In genomic region chr20:24956001-24956761, GRCh38 we compare ENCODE assay signal across 20 cellular contexts. TPM values are rescaled to one million over a fixed set of nuclear protein-coding genes. Genes with fewer than 3 reads are reported as not detected.
DNase-seq lines count a peak whose midpoint lies in the region; ATAC-seq, FAIRE-seq and TF ChIP-seq lines count a peak whose summit lies in the region.
"Had no signal": no experiment of that assay in that cellular context is flagged by ENCODE, and none has a peak within 500 bp of the region (broad histone marks: within the 10 kb centered on the region; RNA-seq: fewer than 3 reads in every experiment).

No MANE protein-coding gene starts in this region.

- TF ChIP-seq RAD21 in HepG2 (CRISPR knock-in tag; IDR thresholded peaks at IDR 0.05), result no peak

- in situ Hi-C loops in HepG2 (cut with HindIII; ENCODE audit: extremely low pct_ligation_motif_present, low pct_unique_long_range_greater_than_20kb), result no loop called here

- H3K4me3 ChIP-seq in HepG2 (replicated peaks in 1 of 3; ENCODE audit: insufficient read depth in 1 of 3, low read depth in 2 of 3, low read length in 3 of 3), result no peak overlapping the region
- H3K4me3 ChIP-seq in right lobe of liver, result no peak overlapping the region
- no peak overlapping the region for H3K4me3 ChIP-seq in lower lobe of right lung
- no peak overlapping the region for H3K4me3 ChIP-seq in vagina
- H3K4me3 ChIP-seq: hepatocyte, testis had no signal

- H3K36me3 ChIP-seq in HepG2 (replicated peaks in 1 of 2; ENCODE audit: control insufficient read depth in 1 of 2, insufficient read depth in 2 of 2, low read length in 2 of 2), result peaks cover 11 to 17% of the 10 kb centered on the region in 2 experiments; a peak in 4 of 5 replicates
- peaks cover 0 to 37% (median 17%) of the 10 kb centered on the region in 4 donors for H3K36me3 ChIP-seq in right lobe of liver
- H3K36me3 ChIP-seq in lower lobe of right lung, result peaks cover 43% of the 10 kb centered on the region
- peaks cover 0 to 16% of the 10 kb centered on the region in 2 donors for H3K36me3 ChIP-seq in vagina

- TF ChIP-seq EP300 in HepG2 (IDR thresholded peaks at IDR 0.05; ENCODE audit: low read depth in 2 of 2, low read length in 2 of 2) (no peak), HepG2 (CRISPR knock-in tag; IDR thresholded peaks at IDR 0.05; ENCODE audit: borderline replicate concordance) (no peak)

- no peaks in the 10 kb centered on the region for H3K9me3 Mint-ChIP-seq in activated CD8-positive, alpha-beta memory T cell treated with anti-CD3 and anti-CD28 coated beads, Interleukin-2, amount 10 ng/mL, durations not matched to agents 7 days and 5 days (ENCODE audit: low read depth)
- H3K9me3 Mint-ChIP-seq: activated B cell treated with CpG ODN at 0.5 μM for 24 hours had no signal

- intact Hi-C loops in HepG2 (cut with micrococcal nuclease; ENCODE audit: unreplicated experiment), result no loop called here
- intact Hi-C loops in right lobe of liver (cut with DNase I), result no loop called here
- intact Hi-C loops in lower lobe of right lung (cut with DNase I), result no loop called here
- intact Hi-C loops in vagina (cut with DNase I), result no loop called here

- DNase-seq in HepG2 (ENCODE audit: low spot score) (no peak), right lobe of liver (no peak), lower lobe of right lung (peak; percentile 29), vagina (ENCODE audit: extremely low spot score in 2 of 2) (peak; percentile 82 to 85), globus pallidus (ENCODE audit: low spot score) (no peak), cortex of kidney (lab: John Stamatoyannopoulos, UW) (no peak)
- peak; percentile 34 for DNase-seq in activated CD8-positive, alpha-beta memory T cell treated with anti-CD3 and anti-CD28 coated beads, Interleukin-2, amount 10 ng/mL, durations not matched to agents 7 days and 5 days
- DNase-seq: activated B cell treated with CpG ODN at 0.5 μM for 24 hours; activated T-cell treated with anti-CD3 and anti-CD28 coated beads, Interleukin-2, amount 50 U/mL, for 1 hour; Calu3; central memory CD4-positive, alpha-beta T cell; kidney; midbrain; NCI-H1930; NCI-H510A; Right ventricle myocardium superior; testis had no signal

- H3K4me1 ChIP-seq in HepG2 (ENCODE audit: insufficient read depth, low read length) (0 out of 2 replicates have a peak, but pooled peaks cover 5% of the 10 kb centered on the region), right lobe of liver (peaks cover 0 to 26% (median 0%) of the 10 kb centered on the region in 4 donors), lower lobe of right lung (peaks cover 5% of the 10 kb centered on the region), vagina (no peaks in the 10 kb centered on the region)
- H3K4me1 ChIP-seq: testis had no signal

- no peaks in the 10 kb centered on the region for H3K27me3 Mint-ChIP-seq in activated CD8-positive, alpha-beta memory T cell treated with anti-CD3 and anti-CD28 coated beads, Interleukin-2, amount 10 ng/mL, durations not matched to agents 7 days and 5 days
- H3K27me3 Mint-ChIP-seq: activated B cell treated with CpG ODN at 0.5 μM for 24 hours had no signal

- POLR2A ChIA-PET in HepG2 (lab: Yijun Ruan, JAX), result no interaction called here

- no peak overlapping the region for H3K4me3 Mint-ChIP-seq in activated CD8-positive, alpha-beta memory T cell treated with anti-CD3 and anti-CD28 coated beads, Interleukin-2, amount 10 ng/mL, durations not matched to agents 7 days and 5 days
- H3K4me3 Mint-ChIP-seq: activated B cell treated with CpG ODN at 0.5 μM for 24 hours had no signal

- no peak overlapping the region for H3K27ac ChIP-seq in HepG2 (ENCODE audit: extremely low read length, insufficient read depth, low read length)
- H3K27ac ChIP-seq in right lobe of liver, result no peak overlapping the region
- H3K27ac ChIP-seq in lower lobe of right lung, result no peak overlapping the region
- H3K27ac ChIP-seq in vagina, result no peak overlapping the region
- H3K27ac ChIP-seq: hepatocyte, testis had no signal

- no peak overlapping the region; the same call in 1 of the 2 replicates for H3K9ac ChIP-seq in HepG2 (ENCODE audit: insufficient read depth, low read depth, low read length)

- ATAC-seq in HepG2, result no peak
- no peak for ATAC-seq in right lobe of liver
- no peak for ATAC-seq in activated CD8-positive, alpha-beta memory T cell treated with anti-CD3 and anti-CD28 coated beads, Interleukin-2, amount 10 ng/mL, durations not matched to agents 7 days and 5 days
- no peak for ATAC-seq in lower lobe of right lung
- no peak for ATAC-seq in activated CD4-positive, CD25-positive, alpha-beta regulatory T cell treated with anti-CD3 and anti-CD28 coated beads, Interleukin-2, amount 50 U/mL, for 24 hours

- H3K4me2 ChIP-seq in HepG2 (ENCODE audit: low read depth, low read length), result no peak overlapping the region
- H3K4me2 ChIP-seq: hepatocyte had no signal

- H2AFZ ChIP-seq in HepG2 (ENCODE audit: low read length), result no peak overlapping the region
- H2AFZ ChIP-seq: hepatocyte had no signal

- TF ChIP-seq CTCF in HepG2 (CRISPR knock-in tag; IDR thresholded peaks at IDR 0.05), result no peak
- TF ChIP-seq CTCF in right lobe of liver (IDR thresholded peaks at IDR 0.05), result no peak
- TF ChIP-seq CTCF in lower lobe of right lung (IDR thresholded peaks at IDR 0.05), result no peak
- TF ChIP-seq CTCF in vagina (IDR thresholded peaks at IDR 0.05), result no peak

- peak overlapping the region; percentile 86 for H3K27ac Mint-ChIP-seq in activated CD8-positive, alpha-beta memory T cell treated with anti-CD3 and anti-CD28 coated beads, Interleukin-2, amount 10 ng/mL, durations not matched to agents 7 days and 5 days
- H3K27ac Mint-ChIP-seq: activated B cell treated with CpG ODN at 0.5 μM for 24 hours had no signal

- H3K9me3 ChIP-seq in HepG2 (ENCODE audit: low read length) (no peaks in the 10 kb centered on the region), right lobe of liver (no peaks in the 10 kb centered on the region), lower lobe of right lung (no peaks in the 10 kb centered on the region), vagina (no peaks in the 10 kb centered on the region)
- H3K9me3 ChIP-seq: testis had no signal

- H4K20me1 ChIP-seq in HepG2 (ENCODE audit: insufficient read depth, low read length), result no peaks in the 10 kb centered on the region; the same call in 1 of the 2 replicates

- 93% methylated on average over 20 of the region's 20 CpGs for WGBS in HepG2 (ENCODE audit: low lambda C conversion rate)
- WGBS in right lobe of liver (ENCODE audit: insufficient coverage, low coverage, low lambda C conversion rate, missing lambda C conversion rate), result no CpG with 5 or more reads among the region's 20 CpGs

- FAIRE-seq in HepG2 (lab: Jason Lieb, UNC), result no peak
- FAIRE-seq: kidney had no signal

- CTCF ChIA-PET in HepG2 (lab: Yijun Ruan, JAX; ENCODE audit: low intra/inter-chr PET ratio, low total read pairs), result no interaction called here
- CTCF ChIA-PET in activated CD8-positive, alpha-beta memory T cell treated with anti-CD3 and anti-CD28 coated beads, Interleukin-2, amount 10 ng/mL, durations not matched to agents 7 days and 5 days (lab: Charles Lee), result interaction anchor here (0.7 to 3.5 kb wide), 3 partner anchors 10 to 818 kb away, joined by 3 to 39 read pairs (median 5); no protein-coding TSS in a partner anchor

- H3K4me1 Mint-ChIP-seq in activated CD8-positive, alpha-beta memory T cell treated with anti-CD3 and anti-CD28 coated beads, Interleukin-2, amount 10 ng/mL, durations not matched to agents 7 days and 5 days, result peaks cover 63% of the 10 kb centered on the region

- H3K79me2 ChIP-seq in HepG2 (ENCODE audit: insufficient read depth, low read length), result no peaks in the 10 kb centered on the region
- H3K79me2 ChIP-seq: hepatocyte had no signal

- no peaks in the 10 kb centered on the region; a peak in 1 of 5 replicates for H3K27me3 ChIP-seq in HepG2 (ENCODE audit: control insufficient read depth in 1 of 2, insufficient read depth in 2 of 2, low read length in 2 of 2)
- no peaks in the 10 kb centered on the region for H3K27me3 ChIP-seq in right lobe of liver
- no peaks in the 10 kb centered on the region for H3K27me3 ChIP-seq in lower lobe of right lung (ENCODE audit: low read depth)
- H3K27me3 ChIP-seq in vagina, result no peaks in the 10 kb centered on the region
- H3K27me3 ChIP-seq: hepatocyte, testis had no signal

- H3K36me3 Mint-ChIP-seq in activated CD8-positive, alpha-beta memory T cell treated with anti-CD3 and anti-CD28 coated beads, Interleukin-2, amount 10 ng/mL, durations not matched to agents 7 days and 5 days, result peaks cover 47% of the 10 kb centered on the region

- no peak for TF ChIP-seq POLR2A in HepG2 (IDR thresholded peaks at IDR 0.05; ENCODE audit: insufficient read depth in 1 of 2, low read depth in 2 of 2, low read length in 2 of 2)
- TF ChIP-seq POLR2A in right lobe of liver (IDR thresholded peaks at IDR 0.05), result no peak
- no peak for TF ChIP-seq POLR2A in vagina (IDR thresholded peaks at IDR 0.05)

- BruUV-seq in HepG2 (replicated peaks; lab: Mats Ljungman, UMichigan), result no TSS peak

RNA-seq across cellular contexts. Expression of gene CST7, which starts 7.1 kb away (rescaled TPM):
- total RNA-seq in HepG2 (2016; rRNA removed; fragmentation: Illumina TruSeq; extraction: Trizol), result not detected in 2 replicates
- not detected in 2 replicates for total RNA-seq in HepG2 (2016; cell fraction: cytosol; rRNA removed; fragmentation: Illumina TruSeq; extraction: Trizol; ENCODE audit: low read depth)
- not detected in 2 replicates for total RNA-seq in HepG2 (2016; cell fraction: insoluble cytoplasmic fraction; rRNA removed; fragmentation: Illumina TruSeq; extraction: Trizol)
- not detected in 2 replicates for total RNA-seq in HepG2 (2016; cell fraction: membrane; rRNA removed; fragmentation: Illumina TruSeq; extraction: Trizol)
- not detected in 2 replicates for total RNA-seq in HepG2 (2016; cell fraction: nucleus; rRNA removed; fragmentation: Illumina TruSeq; extraction: Trizol)
- not detected in 2 replicates for polyA plus RNA-seq in HepG2 (2011; rRNA removed)
- not detected in 2 replicates for polyA plus RNA-seq in HepG2 (2011; cell fraction: cytosol; rRNA removed)
- not detected in 2 replicates for polyA plus RNA-seq in HepG2 (2011; cell fraction: nucleus; rRNA removed)
- not detected in 2 replicates for polyA plus RNA-seq in HepG2 (2012)
- not detected in 2 replicates for polyA plus RNA-seq in HepG2 (2016; cell fraction: cytosol; fragmentation: Illumina TruSeq; extraction: Trizol; ENCODE audit: low read depth)
- polyA plus RNA-seq in HepG2 (2016; cell fraction: insoluble cytoplasmic fraction; fragmentation: Illumina TruSeq; extraction: Trizol; ENCODE audit: low read depth), result not detected in 2 replicates
- polyA plus RNA-seq in HepG2 (2016; cell fraction: membrane; fragmentation: Illumina TruSeq; extraction: Trizol; ENCODE audit: low read depth), result not detected in 2 replicates
- polyA plus RNA-seq in HepG2 (2016; cell fraction: nucleus; fragmentation: Illumina TruSeq; extraction: Trizol; ENCODE audit: insufficient read depth, low read depth), result not detected in 2 replicates
- polyA minus RNA-seq in HepG2 (2011; rRNA and poly(A)+ RNA removed; ENCODE audit: low replicate concordance), result not detected in 2 replicates
- not detected in 2 replicates for polyA minus RNA-seq in HepG2 (2011; cell fraction: cytosol; rRNA and poly(A)+ RNA removed)
- not detected in 2 replicates for polyA minus RNA-seq in HepG2 (2011; cell fraction: nucleus; rRNA and poly(A)+ RNA removed)
- total RNA-seq in right lobe of liver, result 1 to 10 TPM; 1.1 to 4.6 (median 1.5) TPM
- 100 to 1,000 TPM; 177 to 202 TPM for total RNA-seq in activated CD8-positive, alpha-beta memory T cell treated with anti-CD3 and anti-CD28 coated beads, Interleukin-2, amount 10 ng/mL, durations not matched to agents 7 days and 5 days
- total RNA-seq in lower lobe of right lung, result 11.7 TPM
- total RNA-seq in vagina, result 3.7 TPM
- total RNA-seq: Calu3, G401, hepatocyte had no signal
- polyA plus RNA-seq: hepatocyte had no signal

RNA-seq across cellular contexts. Expression of gene APMAP, which starts 36.4 kb away (rescaled TPM):
- total RNA-seq in HepG2 (2016; rRNA removed; fragmentation: Illumina TruSeq; extraction: Trizol) (96.9 and 214 TPM in 2 replicates), right lobe of liver (100 to 1,000 TPM; 130 to 210 (median 140) TPM), lower lobe of right lung (82.9 TPM), vagina (29.7 TPM)
- 20.1 and 22.7 TPM in 2 replicates for total RNA-seq in HepG2 (2016; cell fraction: cytosol; rRNA removed; fragmentation: Illumina TruSeq; extraction: Trizol; ENCODE audit: low read depth)
- total RNA-seq in HepG2 (2016; cell fraction: insoluble cytoplasmic fraction; rRNA removed; fragmentation: Illumina TruSeq; extraction: Trizol), result 98.2 and 226 TPM in 2 replicates
- 41.7 and 44.7 TPM in 2 replicates for total RNA-seq in HepG2 (2016; cell fraction: membrane; rRNA removed; fragmentation: Illumina TruSeq; extraction: Trizol)
- 175 and 197 TPM in 2 replicates for total RNA-seq in HepG2 (2016; cell fraction: nucleus; rRNA removed; fragmentation: Illumina TruSeq; extraction: Trizol)
- polyA plus RNA-seq in HepG2 (2011; rRNA removed), result 168 and 177 TPM in 2 replicates
- polyA plus RNA-seq in HepG2 (2011; cell fraction: cytosol; rRNA removed), result 161 and 178 TPM in 2 replicates
- polyA plus RNA-seq in HepG2 (2011; cell fraction: nucleus; rRNA removed), result 60.9 and 87.7 TPM in 2 replicates
- polyA plus RNA-seq in HepG2 (2012), result 152 and 183 TPM in 2 replicates
- polyA plus RNA-seq in HepG2 (2016; cell fraction: cytosol; fragmentation: Illumina TruSeq; extraction: Trizol; ENCODE audit: low read depth), result 19.3 and 19.6 TPM in 2 replicates
- polyA plus RNA-seq in HepG2 (2016; cell fraction: insoluble cytoplasmic fraction; fragmentation: Illumina TruSeq; extraction: Trizol; ENCODE audit: low read depth), result 91.9 and 93.0 TPM in 2 replicates
- 31.8 and 32.4 TPM in 2 replicates for polyA plus RNA-seq in HepG2 (2016; cell fraction: membrane; fragmentation: Illumina TruSeq; extraction: Trizol; ENCODE audit: low read depth)
- 261 and 268 TPM in 2 replicates for polyA plus RNA-seq in HepG2 (2016; cell fraction: nucleus; fragmentation: Illumina TruSeq; extraction: Trizol; ENCODE audit: insufficient read depth, low read depth)
- polyA minus RNA-seq in HepG2 (2011; rRNA and poly(A)+ RNA removed; ENCODE audit: low replicate concordance), result 27.2 and 96.2 TPM in 2 replicates
- polyA minus RNA-seq in HepG2 (2011; cell fraction: cytosol; rRNA and poly(A)+ RNA removed), result 41.4 and 51.0 TPM in 2 replicates
- polyA minus RNA-seq in HepG2 (2011; cell fraction: nucleus; rRNA and poly(A)+ RNA removed), result 33.6 and 47.4 TPM in 2 replicates
- 10 to 100 TPM; 47.5 to 56.0 TPM for total RNA-seq in activated CD8-positive, alpha-beta memory T cell treated with anti-CD3 and anti-CD28 coated beads, Interleukin-2, amount 10 ng/mL, durations not matched to agents 7 days and 5 days

Comparison
In these comparisons a context has a peak if more than half of its experiments do, and no peak if none do; other contexts are left out.
1. DNase-seq: peak in activated CD8-positive, alpha-beta memory T cell treated with anti-CD3 and anti-CD28 coated beads, Interleukin-2, amount 10 ng/mL, durations not matched to agents 7 days and 5 days (single experiment), lower lobe of right lung (single experiment) and vagina (2 of 2); none in HepG2 (single experiment), right lobe of liver (0 of 3), globus pallidus (single experiment) and cortex of kidney (single experiment).
2. RNA of gene CST7, which starts 7.1 kb away (total RNA-seq): 177 to 202 TPM in activated CD8-positive, alpha-beta memory T cell treated with anti-CD3 and anti-CD28 coated beads, Interleukin-2, amount 10 ng/mL, durations not matched to agents 7 days and 5 days; 11.7 TPM in lower lobe of right lung (single experiment), 3.7 TPM in vagina (single experiment), 1.1 to 4.6 TPM in right lobe of liver and not detected in HepG2; every median in the first group is over 10 times any median in the second.